8 cellular contexts compared by ENCODE assay signal in the genomic region with DNA sequence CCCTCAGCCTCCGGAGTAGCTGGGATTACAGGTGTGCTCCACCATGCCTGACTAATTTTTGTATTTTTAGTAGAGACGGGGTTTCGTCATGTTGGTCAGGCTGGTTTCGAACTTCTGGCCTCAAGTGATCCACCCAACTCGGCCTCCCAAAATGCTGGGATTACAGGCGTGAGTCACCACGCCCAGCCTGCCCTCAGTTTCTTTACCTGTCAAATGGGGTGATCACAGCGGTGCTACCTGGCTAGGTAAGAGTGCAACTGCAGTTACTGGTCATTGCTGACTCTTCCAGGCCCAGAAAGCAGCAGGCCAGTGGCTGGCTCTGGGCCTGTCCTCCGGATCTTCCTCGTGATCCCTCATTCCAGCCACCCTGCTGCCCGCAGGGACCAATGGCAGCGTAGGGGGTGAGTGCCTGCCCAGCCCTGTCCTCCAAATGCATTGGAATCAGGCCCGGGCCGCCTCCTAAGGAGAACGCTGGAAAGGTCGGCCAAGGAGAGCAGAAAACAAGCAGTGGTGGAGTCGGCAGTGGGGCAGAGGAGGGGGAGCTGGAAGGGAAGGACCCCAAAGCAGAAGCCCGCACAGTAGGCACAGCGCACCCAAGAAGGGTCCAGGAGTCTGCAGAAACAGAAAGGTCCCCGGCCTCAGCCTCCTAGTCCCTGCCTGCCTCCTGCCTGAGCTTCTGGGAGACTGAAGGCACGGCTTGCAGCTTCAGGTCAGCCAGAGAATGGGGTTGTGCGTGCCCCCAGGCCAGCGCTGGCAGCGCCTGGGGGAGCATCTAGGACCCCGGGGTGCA. TPM values are rescaled to one million over a fixed set of nuclear protein-coding genes. Genes with fewer than 3 reads are reported as not detected.
DNase-seq lines count a peak whose midpoint lies in the region; ATAC-seq and TF ChIP-seq lines count a peak whose summit lies in the region.

No MANE protein-coding gene starts in this region.

- 30 to 37% (median 31%) methylated on average over 25 of the region's 25 CpGs for WGBS in ovary, 3 donors

- H3K27ac ChIP-seq in CD4-positive, alpha-beta T cell (ENCODE audit: low read depth, low read length): peak overlapping the region; percentile 13
- peak overlapping the region; percentile 73 for H3K27ac ChIP-seq in VCaP
- peak overlapping the region; percentile 83 to 86 for H3K27ac ChIP-seq in ovary

- no peaks in the 10 kb centered on the region for H3K9me3 Mint-ChIP-seq in CD4-positive, alpha-beta T cell

- CTCF ChIA-PET in CD4-positive, alpha-beta T cell (lab: Charles Lee): no interaction called here

- H3K4me3 Mint-ChIP-seq in CD4-positive, alpha-beta T cell: peak overlapping the region; percentile 87

- H3K4me1 Mint-ChIP-seq in CD4-positive, alpha-beta T cell (ENCODE audit: low read depth): peaks cover 24% of the 10 kb centered on the region

- peaks cover 3% of the 10 kb centered on the region for H3K27me3 Mint-ChIP-seq in CD4-positive, alpha-beta T cell

- peak overlapping the region; percentile 34 for H3K27ac Mint-ChIP-seq in CD4-positive, alpha-beta T cell

- H3K4me1 ChIP-seq in ovary (ENCODE audit: insufficient read depth): peaks cover 12% of the 10 kb centered on the region

- no peak for ATAC-seq in CD4-positive, alpha-beta T cell (ENCODE audit: poor library complexity)

- no peak for DNase-seq in CD4-positive, alpha-beta T cell
- DNase-seq in foreskin fibroblast (peak; percentile 27 to 70), ovary (peak; percentile 68 to 84 (median 77)), NCI-H1105 (lab: John Stamatoyannopoulos, UW) (no peak), T-helper 9 cell (no peak)
- DNase-seq in central memory CD4-positive, alpha-beta T cell: no peak
- no peak for DNase-seq in effector CD8-positive, alpha-beta T cell (lab: John Stamatoyannopoulos, UW)

- POLR2A ChIA-PET in CD4-positive, alpha-beta T cell (lab: Charles Lee): interaction anchor here (0.7 to 1.0 kb wide), 2 partner anchors 105 to 391 kb away, joined by 3 to 6 read pairs; a partner anchor contains a TSS

- peak overlapping the region; percentile 57 for H3K4me3 ChIP-seq in foreskin fibroblast (ENCODE audit: low read depth in 1 of 2, low read length in 2 of 2)
- peak overlapping the region; percentile 90 for H3K4me3 ChIP-seq in ovary

- H3K36me3 ChIP-seq in ovary: no peaks in the 10 kb centered on the region

- peaks cover 4% of the 10 kb centered on the region for H3K36me3 Mint-ChIP-seq in CD4-positive, alpha-beta T cell (ENCODE audit: low read depth)

- TF ChIP-seq CTCF in CD4-positive, alpha-beta T cell (IDR thresholded peaks at IDR 0.05): no peak
- TF ChIP-seq CTCF in VCaP (conservative IDR thresholded peaks at IDR 0.05) (no peak), foreskin fibroblast (IDR thresholded peaks at IDR 0.05; ENCODE audit: low read depth, low read length) (no peak), ovary (IDR thresholded peaks at IDR 0.05) (no peak)

- H3K9me3 ChIP-seq in CD4-positive, alpha-beta T cell (ENCODE audit: control insufficient read depth, low read length): no peaks in the 10 kb centered on the region
- no peaks in the 10 kb centered on the region for H3K9me3 ChIP-seq in ovary

- no peaks in the 10 kb centered on the region for H3K27me3 ChIP-seq in CD4-positive, alpha-beta T cell (ENCODE audit: control insufficient read depth, insufficient read depth, low read length)
- H3K27me3 ChIP-seq in ovary: no peaks in the 10 kb centered on the region

- TF ChIP-seq EP300 in ovary (IDR thresholded peaks at IDR 0.05): no peak

- TF ChIP-seq POLR2A in ovary (IDR thresholded peaks at IDR 0.05): no peak

- intact Hi-C loops in CD4-positive, alpha-beta T cell (cut with DNase I, micrococcal nuclease): loop anchor here (1.0 to 5.0 kb wide), 7 partner anchors 43 to 394 kb away; a partner anchor contains a TSS
- intact Hi-C loops in ovary (cut with DNase I): loop anchor here (5.0 to 10.0 kb wide), 5 partner anchors 46 to 124 kb away; a partner anchor contains a TSS

RNA-seq across cellular contexts. Expression of a gene that starts 1.8 kb away (rescaled TPM):
- total RNA-seq in CD4-positive, alpha-beta T cell: 1 to 10 TPM; 3.0 TPM
- total RNA-seq in ovary: 10 to 100 TPM; 27.3 to 43.1 (median 37.8) TPM
- polyA plus RNA-seq in ovary: 10 to 100 TPM in 1 of 2 donors, 1 to 10 TPM in 1; 4.6 to 42.3 TPM

RNA-seq across cellular contexts. Expression of a gene that starts 7.8 kb away (rescaled TPM):
- total RNA-seq in CD4-positive, alpha-beta T cell: not detected
- total RNA-seq in ovary: not detected
- polyA plus RNA-seq in ovary: under 1 TPM in 1 of 2 donors, not detected in 1; 0.11 TPM

RNA-seq across cellular contexts. Expression of a gene that starts 20.0 kb away (rescaled TPM):
- total RNA-seq in CD4-positive, alpha-beta T cell: not detected
- total RNA-seq in ovary: 10 to 100 TPM in 2 of 7 donors, 1 to 10 TPM in 5; 1.4 to 14.1 (median 7.5) TPM
- polyA plus RNA-seq in ovary: 1 to 10 TPM; 2.5 to 3.2 TPM

RNA-seq across cellular contexts. Expression of a gene that starts 43.0 kb away (rescaled TPM):
- 10 to 100 TPM; 41.5 to 44.6 TPM for total RNA-seq in CD4-positive, alpha-beta T cell
- 10 to 100 TPM; 43.9 to 93.0 (median 73.9) TPM for total RNA-seq in ovary
- polyA plus RNA-seq in ovary: 10 to 100 TPM; 11.0 to 72.3 TPM

RNA-seq across cellular contexts. Expression of a gene that starts 48.6 kb away (rescaled TPM):
- total RNA-seq in CD4-positive, alpha-beta T cell: 10 to 100 TPM in 1 of 2 experiments, 1 to 10 TPM in 1; 9.8 to 10.7 TPM
- 10 to 100 TPM; 54.4 to 90.4 (median 81.4) TPM for total RNA-seq in ovary
- 10 to 100 TPM in 1 of 2 donors, 1 to 10 TPM in 1; 7.6 to 77.8 TPM for polyA plus RNA-seq in ovary

Comparison
In these comparisons a context has a peak if more than half of its experiments do, and no peak if none do; other contexts are left out.
1. DNase-seq: peak in foreskin fibroblast (2 of 2) and ovary (5 of 5); none in CD4-positive, alpha-beta T cell (0 of 10), central memory CD4-positive, alpha-beta T cell (single experiment), NCI-H1105 (single experiment), effector CD8-positive, alpha-beta T cell (single experiment) and T-helper 9 cell (single experiment).
2. H3K27ac ChIP-seq: peak in every context shown above with its lines; median percentile 84 in ovary; 73 in VCaP; 13 in CD4-positive, alpha-beta T cell.
3. RNA of a gene that starts 1.8 kb away (total RNA-seq): 27.3 to 43.1 TPM in ovary; 3.0 TPM in CD4-positive, alpha-beta T cell; every median in the first group is over 4 times any median in the second.